Comparison of ENCODE assay signal across 1 cellular context in genomic region chr4:185395956-185396723, GRCh38.
TF ChIP-seq lines count a peak whose summit lies in the region.

No MANE protein-coding gene starts in this region.

TF ChIP-seq in K562, 482 proteins besides CTCF, POLR2A, EP300 and RAD21 (continues in another document):
- TF ChIP-seq PRDM10 (IDR thresholded peaks at IDR 0.05; ENCODE audit: partially characterized antibody) (no peak), BRD9 (IDR thresholded peaks at IDR 0.05; ENCODE audit: low read depth, partially characterized antibody) (no peak), HDAC3 (IDR thresholded peaks at IDR 0.05; ENCODE audit: borderline replicate concordance, partially characterized antibody) (no peak), ZNF212 (CRISPR knock-in tag; IDR thresholded peaks at IDR 0.05) (no peak), ZFP91 (CRISPR knock-in tag; IDR thresholded peaks at IDR 0.05) (no peak), ZNF311 (CRISPR knock-in tag; IDR thresholded peaks at IDR 0.05) (no peak; the same call in 1 of the 2 replicates), ZNF445 (CRISPR knock-in tag; IDR thresholded peaks at IDR 0.05; ENCODE audit: low read depth) (no peak), CSDE1 (IDR thresholded peaks at IDR 0.05) (no peak), ERF (CRISPR knock-in tag; IDR thresholded peaks at IDR 0.05) (peak; percentile 88), MBD1 (CRISPR knock-in tag; IDR thresholded peaks at IDR 0.05) (no peak), MEF2A (IDR thresholded peaks at IDR 0.05; ENCODE audit: control insufficient read depth, low read depth, low read length) (0 out of 2 replicates have a peak, but pooled peaks have one; percentile 70), MXI1 (IDR thresholded peaks at IDR 0.05; ENCODE audit: low read depth, low read length) (0 out of 2 replicates have a peak, but pooled peaks have one; percentile 45), C11orf30 (IDR thresholded peaks at IDR 0.05; ENCODE audit: low read depth) (no peak), L3MBTL2 (IDR thresholded peaks at IDR 0.05) (peak; percentile 98), BRF1 (IDR thresholded peaks at IDR 0.05; ENCODE audit: borderline replicate concordance, extremely low read depth, insufficient read length) (no peak), HDAC2 (IDR thresholded peaks at IDR 0.05) (peak; percentile 86), FIP1L1 (IDR thresholded peaks at IDR 0.05; ENCODE audit: low read depth, low read length, poor library complexity, severe bottlenecking) (no peak), THAP7 (CRISPR knock-in tag; IDR thresholded peaks at IDR 0.05) (0 out of 2 replicates have a peak, but pooled peaks have one; percentile 33), SMARCA4 (IDR thresholded peaks at IDR 0.05) (no peak), PYGO2 (tag; IDR thresholded peaks at IDR 0.05) (no peak), TCF7L2 (IDR thresholded peaks at IDR 0.05; ENCODE audit: low read depth, low read length) (no peak), PBX2 (CRISPR knock-in tag; IDR thresholded peaks at IDR 0.05; ENCODE audit: low read depth) (no peak), PBX2 (tag; conservative IDR thresholded peaks at IDR 0.05; ENCODE audit: low read depth) (no peak), PML (IDR thresholded peaks at IDR 0.05; ENCODE audit: low read length) (peak; percentile 68; the same call in 1 of the 2 replicates), SREBF1 (IDR thresholded peaks at IDR 0.05; ENCODE audit: borderline replicate concordance, low read depth, low read length) (no peak), CBX8 (IDR thresholded peaks at IDR 0.05; ENCODE audit: borderline replicate concordance, extremely low read depth, low read depth, low read length, poor library complexity, severe bottlenecking) (no peak), ZNF274 (IDR thresholded peaks at IDR 0.05; ENCODE audit: borderline replicate concordance, low read depth, low read length) (no peak; the same call in 1 of the 2 replicates), ZNF408 (CRISPR knock-in tag; IDR thresholded peaks at IDR 0.05; ENCODE audit: low read depth) (no peak), CC2D1A (IDR thresholded peaks at IDR 0.05) (no peak), PTTG1 (tag; IDR thresholded peaks at IDR 0.05; ENCODE audit: low read depth) (no peak), ZNF766 (CRISPR knock-in tag; conservative IDR thresholded peaks at IDR 0.05) (0 out of 2 replicates have a peak, but pooled peaks have one; percentile 71), NRF1 (conservative IDR thresholded peaks at IDR 0.05 in 1 of 2, IDR thresholded peaks at IDR 0.05 in 1 of 2) (peak; percentile 97), POU5F1 (IDR thresholded peaks at IDR 0.05; ENCODE audit: borderline replicate concordance, low read depth, low read length, partially characterized antibody) (no peak), GABPA (tag; conservative IDR thresholded peaks at IDR 0.05; ENCODE audit: low read depth) (peak; percentile 90), CREB3L1 (IDR thresholded peaks at IDR 0.05; ENCODE audit: borderline replicate concordance, low read depth) (peak; percentile 93), NFXL1 (CRISPR knock-in tag; IDR thresholded peaks at IDR 0.05) (no peak), ZNF561 (CRISPR knock-in tag; conservative IDR thresholded peaks at IDR 0.05) (no peak), CBFA2T3 (IDR thresholded peaks at IDR 0.05) (peak; percentile 11; the same call in 1 of the 2 replicates), SPI1 (IDR thresholded peaks at IDR 0.05; ENCODE audit: borderline replicate concordance, low read depth, low read length) (no peak), SRSF3 (IDR thresholded peaks at IDR 0.05; ENCODE audit: insufficient read depth, low read length) (no peak), HOXB6 (CRISPR knock-in tag; IDR thresholded peaks at IDR 0.05; ENCODE audit: borderline replicate concordance) (no peak), PHF8 (IDR thresholded peaks at IDR 0.05; ENCODE audit: borderline replicate concordance, low read length) (peak; percentile 70; the same call in 1 of the 2 replicates), ZNF518B (CRISPR knock-in tag; IDR thresholded peaks at IDR 0.05) (no peak), CEBPB (tag; IDR thresholded peaks at IDR 0.05) (no peak), ATF3 (IDR thresholded peaks at IDR 0.05) (peak; percentile 74; the same call in 1 of the 2 replicates), ATF3 (CRISPR knock-in tag; conservative IDR thresholded peaks at IDR 0.05) (0 out of 2 replicates have a peak, but pooled peaks have one; percentile 49), PREB (CRISPR knock-in tag; IDR thresholded peaks at IDR 0.05) (no peak), IFI16 (CRISPR knock-in tag; IDR thresholded peaks at IDR 0.05) (no peak), NELFE (IDR thresholded peaks at IDR 0.05; ENCODE audit: insufficient read depth, insufficient read length) (no peak), HDAC8 (tag; IDR thresholded peaks at IDR 0.05) (peak; percentile 86), TSC22D4 (tag; IDR thresholded peaks at IDR 0.05) (no peak), MYBL2 (IDR thresholded peaks at IDR 0.05; ENCODE audit: low read depth) (no peak), MYBL2 (CRISPR knock-in tag; IDR thresholded peaks at IDR 0.05; ENCODE audit: borderline replicate concordance) (no peak)
